1 cellular context compared by ENCODE assay signal in genomic region chr1:25550155-25550506, GRCh38.
TF ChIP-seq lines count a peak whose summit lies in the region.

No MANE protein-coding gene starts in this region.

TF ChIP-seq in H1, 55 proteins besides CTCF, POLR2A, EP300 and RAD21 (continued from another document):
- TF ChIP-seq, protein P1, sequence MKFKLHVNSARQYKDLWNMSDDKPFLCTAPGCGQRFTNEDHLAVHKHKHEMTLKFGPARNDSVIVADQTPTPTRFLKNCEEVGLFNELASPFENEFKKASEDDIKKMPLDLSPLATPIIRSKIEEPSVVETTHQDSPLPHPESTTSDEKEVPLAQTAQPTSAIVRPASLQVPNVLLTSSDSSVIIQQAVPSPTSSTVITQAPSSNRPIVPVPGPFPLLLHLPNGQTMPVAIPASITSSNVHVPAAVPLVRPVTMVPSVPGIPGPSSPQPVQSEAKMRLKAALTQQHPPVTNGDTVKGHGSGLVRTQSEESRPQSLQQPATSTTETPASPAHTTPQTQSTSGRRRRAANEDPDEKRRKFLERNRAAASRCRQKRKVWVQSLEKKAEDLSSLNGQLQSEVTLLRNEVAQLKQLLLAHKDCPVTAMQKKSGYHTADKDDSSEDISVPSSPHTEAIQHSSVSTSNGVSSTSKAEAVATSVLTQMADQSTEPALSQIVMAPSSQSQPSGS (IDR thresholded peaks at IDR 0.05; ENCODE audit: low read length) = no peak
- no peak for TF ChIP-seq RBBP5 (IDR thresholded peaks at IDR 0.05; ENCODE audit: borderline replicate concordance, low read depth, low read length)
TF ChIP-seq in H1: peak in this region for 0.
